Comparison of ENCODE assay signal across 8 cellular contexts in genomic region chr1:187928288-187928687, GRCh38.
DNase-seq lines count a peak whose midpoint lies in the region; ATAC-seq lines count a peak whose summit lies in the region.

No MANE protein-coding gene starts in this region.

- ATAC-seq in HG02798 (IDR thresholded peaks at IDR 0.05; ENCODE audit: poor library complexity, unreplicated experiment): peak; percentile 65
- ATAC-seq in left lobe of liver: peak; percentile 95
- no peak for ATAC-seq in HG02973 (IDR thresholded peaks at IDR 0.05; ENCODE audit: unreplicated experiment)
- ATAC-seq in GM19455 (IDR thresholded peaks at IDR 0.05; ENCODE audit: unreplicated experiment): no peak
- no peak for ATAC-seq in HG03159 (IDR thresholded peaks at IDR 0.05; ENCODE audit: unreplicated experiment)
- no peak for ATAC-seq in GM18517 (IDR thresholded peaks at IDR 0.05; ENCODE audit: unreplicated experiment)

- peak; percentile 19 for DNase-seq in Daoy (ENCODE audit: low read depth)
- DNase-seq in UCSD-AML1 (lab: John Stamatoyannopoulos, UW; ENCODE audit: unreplicated experiment): peak; percentile 29
- peak; percentile 54 for DNase-seq in left lobe of liver (ENCODE audit: low spot score)

Comparison
In these comparisons a context has a peak if more than half of its experiments do, and no peak if none do; other contexts are left out.
1. ATAC-seq: peak in HG02798 (single experiment) and left lobe of liver (single experiment); none in HG02973 (single experiment), GM19455 (single experiment), HG03159 (single experiment) and GM18517 (single experiment).
2. Peak in every context shown above with its lines, with median percentiles within 50 percentile points of each other: DNase-seq.